ENCODE assay signal across 8 cellular contexts in the genomic region with DNA sequence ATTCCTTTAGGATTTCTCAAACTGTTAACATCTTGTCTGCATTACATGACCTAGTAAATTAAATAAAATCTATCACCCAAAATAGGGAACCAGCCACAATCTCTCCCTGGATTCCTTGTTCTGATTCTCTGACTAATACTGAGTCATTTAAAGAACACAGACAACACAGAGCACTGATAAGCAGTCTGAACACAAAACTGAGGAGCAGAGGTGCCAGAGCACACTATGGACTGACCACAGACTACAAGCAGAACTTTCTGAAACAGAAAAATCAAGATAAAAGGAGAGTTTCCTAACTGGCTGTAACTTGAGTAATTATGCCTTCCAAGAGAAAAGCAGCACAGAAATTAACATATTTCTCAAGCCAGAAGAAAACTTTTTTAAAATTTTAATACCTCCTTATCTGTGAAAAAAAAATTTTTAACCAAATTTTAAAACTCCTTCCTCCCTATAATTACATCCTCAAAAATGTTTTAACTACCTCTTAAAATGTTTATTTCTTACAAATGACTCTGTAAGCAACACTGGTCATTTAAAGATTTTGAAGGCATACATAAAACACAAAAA.
DNase-seq lines count a peak whose midpoint lies in the region; ATAC-seq and TF ChIP-seq lines count a peak whose summit lies in the region.

No MANE protein-coding gene starts in this region.

- intact Hi-C loops in psoas muscle (cut with DNase I) = loop anchor here in 1 of 2 donors (10.0 kb wide), 1 partner anchor 124 kb away; a partner anchor contains a TSS

- H3K36me3 Mint-ChIP-seq in activated T-cell treated with anti-CD3 and anti-CD28 coated beads, Interleukin-2, amount 50 U/mL, for 24 hours (ENCODE audit: low read depth) = peaks cover 7% of the 10 kb centered on the region

- peaks cover 37% of the 10 kb centered on the region for H3K4me1 Mint-ChIP-seq in activated T-cell treated with anti-CD3 and anti-CD28 coated beads, Interleukin-2, amount 50 U/mL, for 24 hours (ENCODE audit: low read depth)

- peak overlapping the region; percentile 39 for H3K27ac Mint-ChIP-seq in activated T-cell treated with anti-CD3 and anti-CD28 coated beads, Interleukin-2, amount 50 U/mL, for 24 hours

- no peaks in the 10 kb centered on the region for H3K27me3 Mint-ChIP-seq in activated T-cell treated with anti-CD3 and anti-CD28 coated beads, Interleukin-2, amount 50 U/mL, for 24 hours

- H3K9me3 ChIP-seq in RWPE2 (ENCODE audit: severe bottlenecking) = no peaks in the 10 kb centered on the region
- no peaks in the 10 kb centered on the region for H3K9me3 ChIP-seq in psoas muscle

- ATAC-seq in RWPE2 (ENCODE audit: low read depth) (peak; percentile 84), esophagus mucosa (peak; percentile 65), psoas muscle (peak; percentile 74 to 84 (median 83)), GM19397 (IDR thresholded peaks at IDR 0.05; ENCODE audit: unreplicated experiment) (no peak)

- H3K4me1 ChIP-seq in RWPE2 (ENCODE audit: insufficient read depth, poor library complexity, severe bottlenecking) = peaks cover 34% of the 10 kb centered on the region
- H3K4me1 ChIP-seq in psoas muscle = peaks cover 30% of the 10 kb centered on the region

- no peak overlapping the region for H3K4me3 Mint-ChIP-seq in activated T-cell treated with anti-CD3 and anti-CD28 coated beads, Interleukin-2, amount 50 U/mL, for 24 hours

- H3K4me3 ChIP-seq in RWPE2 (ENCODE audit: severe bottlenecking) (no peak overlapping the region), psoas muscle (no peak overlapping the region)

- no peak for TF ChIP-seq CTCF in RWPE2 (IDR thresholded peaks at IDR 0.05; ENCODE audit: poor library complexity, severe bottlenecking)
- no peak for TF ChIP-seq CTCF in psoas muscle (IDR thresholded peaks at IDR 0.05)

- no peak for DNase-seq in activated T-cell treated with anti-CD3 and anti-CD28 coated beads, Interleukin-2, amount 50 U/mL, for 24 hours
- no peak for DNase-seq in activated T-cell treated with anti-CD3 and anti-CD28 coated beads, Interleukin-2, amount 50 U/mL, for 48 hours
- DNase-seq in RWPE2 (ENCODE audit: low spot score) (no peak), psoas muscle (peak in 1 of 2 donors; percentile 18), globus pallidus (ENCODE audit: low spot score) (no peak), NCI-H1417 (lab: John Stamatoyannopoulos, UW) (no peak)

- H3K9me3 Mint-ChIP-seq in activated T-cell treated with anti-CD3 and anti-CD28 coated beads, Interleukin-2, amount 50 U/mL, for 24 hours = no peaks in the 10 kb centered on the region

- no peaks in the 10 kb centered on the region; the same call in 1 of the 2 replicates for H3K36me3 ChIP-seq in RWPE2 (ENCODE audit: low read depth)
- no peaks in the 10 kb centered on the region for H3K36me3 ChIP-seq in psoas muscle (ENCODE audit: insufficient read depth in 1 of 2, low read depth in 1 of 2)

- H3K27ac ChIP-seq in RWPE2 (ENCODE audit: poor library complexity, severe bottlenecking) (peak overlapping the region; percentile 99), psoas muscle (peak overlapping the region; percentile 23)

- H3K27me3 ChIP-seq in RWPE2 (ENCODE audit: insufficient read depth, poor library complexity, severe bottlenecking) (no peaks in the 10 kb centered on the region), psoas muscle (ENCODE audit: insufficient read depth in 3 of 3, low read length in 2 of 3) (no peaks in the 10 kb centered on the region)
